ENCODE assay signal across 12 cellular contexts in the genomic region with DNA sequence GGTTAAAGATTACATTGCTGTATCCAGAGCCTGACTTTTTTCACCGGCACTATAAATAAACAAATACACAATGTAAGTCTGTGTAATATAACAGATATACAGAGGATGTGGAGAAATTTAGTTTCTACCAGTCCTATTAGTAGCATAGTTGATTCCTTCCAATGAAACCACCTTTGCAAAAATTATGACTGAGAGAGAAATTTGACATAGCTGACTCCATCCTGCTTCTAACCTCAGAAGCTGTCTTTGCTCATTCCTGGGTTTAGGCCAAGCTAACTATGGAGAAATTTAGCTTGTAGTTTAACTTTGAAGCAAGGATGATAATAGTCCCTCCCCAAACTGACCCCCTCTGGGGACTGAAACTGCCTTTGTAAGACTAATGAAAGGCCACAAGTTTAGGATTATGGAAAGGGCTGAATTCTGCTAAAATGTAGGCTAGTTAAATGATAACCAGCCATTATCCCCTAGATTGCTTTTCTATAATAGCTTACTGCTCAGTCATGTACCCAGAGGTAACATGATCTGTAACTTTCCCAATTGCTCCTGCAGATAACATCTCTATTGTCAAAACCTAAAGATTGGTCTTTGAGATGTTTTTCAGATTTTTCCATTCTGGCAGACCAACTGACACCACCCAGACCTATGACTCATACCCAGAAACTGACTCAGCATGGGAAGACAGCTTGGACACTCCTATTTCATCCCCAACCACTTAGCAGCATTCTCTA.
DNase-seq lines count a peak whose midpoint lies in the region; ATAC-seq, FAIRE-seq and TF ChIP-seq lines count a peak whose summit lies in the region.
"Had no signal": no experiment of that assay in that cellular context is flagged by ENCODE, and none has a peak within 500 bp of the region (broad histone marks: within the 10 kb centered on the region; RNA-seq: fewer than 3 reads in every experiment).

No MANE protein-coding gene starts in this region.

- no peaks in the 10 kb centered on the region for H3F3A ChIP-seq in smooth muscle cell (ENCODE audit: low read depth)

- H3K9ac ChIP-seq in smooth muscle cell (ENCODE audit: low read depth), result no peak overlapping the region

- H3K27ac ChIP-seq in epithelial cell of prostate, result no peak overlapping the region
- H3K27ac ChIP-seq in smooth muscle cell (ENCODE audit: low read depth), result peak overlapping the region; percentile 76
- H3K27ac ChIP-seq: HL-60, tibial artery had no signal

- H3K27ac Mint-ChIP-seq in activated CD4-positive, alpha-beta T cell treated with anti-CD3 and anti-CD28 coated beads, Interleukin-2, amount 10 ng/mL, durations not matched to agents 24 days and 14 days, result peak overlapping the region; percentile 46
- H3K27ac Mint-ChIP-seq: activated T-helper 17 cell treated with anti-CD3 and anti-CD28 coated beads, Interleukin-2, amount 50 U/mL, for 72 hours had no signal

- H3K4me3 Mint-ChIP-seq in activated CD4-positive, alpha-beta T cell treated with anti-CD3 and anti-CD28 coated beads, Interleukin-2, amount 10 ng/mL, durations not matched to agents 24 days and 14 days, result peak overlapping the region; percentile 6
- H3K4me3 Mint-ChIP-seq: activated T-helper 17 cell treated with anti-CD3 and anti-CD28 coated beads, Interleukin-2, amount 50 U/mL, for 72 hours had no signal

- no peaks in the 10 kb centered on the region for H3K9me3 ChIP-seq in smooth muscle cell (replicated peaks; ENCODE audit: low read depth)

- H3K4me3 ChIP-seq in smooth muscle cell, result no peak overlapping the region
- H3K4me3 ChIP-seq: tibial artery had no signal

- no peaks in the 10 kb centered on the region for H3K79me2 ChIP-seq in smooth muscle cell (ENCODE audit: low read depth)

- intact Hi-C loops in activated CD4-positive, alpha-beta T cell treated with anti-CD3 and anti-CD28 coated beads, Interleukin-2, amount 10 ng/mL, durations not matched to agents 24 days and 14 days (cut with micrococcal nuclease), result loop anchor here (10.0 kb wide), 1 partner anchor 135 kb away; no protein-coding TSS in a partner anchor

- ATAC-seq in GM21367 (IDR thresholded peaks at IDR 0.05; ENCODE audit: unreplicated experiment) (no peak), HG03378 (IDR thresholded peaks at IDR 0.05; ENCODE audit: unreplicated experiment) (no peak)
- ATAC-seq: activated T-helper 17 cell treated with anti-CD3 and anti-CD28 coated beads, Interleukin-2, amount 50 U/mL, for 72 hours had no signal

- FAIRE-seq in RCC 7860 (lab: Jason Lieb, UNC), result peak; percentile 71

- DNase-seq in activated CD4-positive, alpha-beta T cell treated with anti-CD3 and anti-CD28 coated beads, Interleukin-2, amount 10 ng/mL, durations not matched to agents 24 days and 14 days, result no peak
- no peak for DNase-seq in activated CD4-positive, alpha-beta T cell treated with anti-CD3 and anti-CD28 coated beads, Interleukin-2, amount 50 U/mL, for 1 hour
- DNase-seq in RCC 7860 (ENCODE audit: low spot score) (peak; percentile 71), epithelial cell of prostate (ENCODE audit: low read depth, low spot score) (peak; percentile 33), smooth muscle cell (lab: John Stamatoyannopoulos, UW; ENCODE audit: unreplicated experiment) (no peak), NCI-H748 treated with DMSO at 0.1 percent for 48 hours (lab: John Stamatoyannopoulos, UW) (no peak)
- DNase-seq: ACHN, tibial artery had no signal

- no peaks in the 10 kb centered on the region for H4K20me1 ChIP-seq in smooth muscle cell (ENCODE audit: low read depth)

- peaks cover 12% of the 10 kb centered on the region for H3K4me1 Mint-ChIP-seq in activated CD4-positive, alpha-beta T cell treated with anti-CD3 and anti-CD28 coated beads, Interleukin-2, amount 10 ng/mL, durations not matched to agents 24 days and 14 days
- H3K4me1 Mint-ChIP-seq: activated T-helper 17 cell treated with anti-CD3 and anti-CD28 coated beads, Interleukin-2, amount 50 U/mL, for 72 hours had no signal

- peaks cover 3% of the 10 kb centered on the region for H3K4me1 ChIP-seq in smooth muscle cell (ENCODE audit: low read depth)
- H3K4me1 ChIP-seq: tibial artery had no signal

- no peaks in the 10 kb centered on the region for H3K36me3 ChIP-seq in smooth muscle cell (ENCODE audit: low read depth)
- H3K36me3 ChIP-seq: tibial artery had no signal

- no peak for TF ChIP-seq CTCF in smooth muscle cell (IDR thresholded peaks at IDR 0.05; ENCODE audit: borderline replicate concordance, insufficient read depth, poor library complexity, severe bottlenecking)

- peak overlapping the region; percentile 54 for H2AFZ ChIP-seq in smooth muscle cell (ENCODE audit: low read depth)

- 76% methylated on average over 1 of the region's 1 CpG for WGBS in smooth muscle cell (ENCODE audit: low lambda C conversion rate)

- no peaks in the 10 kb centered on the region for H3K27me3 ChIP-seq in smooth muscle cell (ENCODE audit: low read depth)
- H3K27me3 ChIP-seq: tibial artery had no signal

- H3K27me3 Mint-ChIP-seq in activated CD4-positive, alpha-beta T cell treated with anti-CD3 and anti-CD28 coated beads, Interleukin-2, amount 10 ng/mL, durations not matched to agents 24 days and 14 days, result no peaks in the 10 kb centered on the region
- H3K27me3 Mint-ChIP-seq: activated T-helper 17 cell treated with anti-CD3 and anti-CD28 coated beads, Interleukin-2, amount 50 U/mL, for 72 hours had no signal

- H3K36me3 Mint-ChIP-seq in activated CD4-positive, alpha-beta T cell treated with anti-CD3 and anti-CD28 coated beads, Interleukin-2, amount 10 ng/mL, durations not matched to agents 24 days and 14 days (ENCODE audit: low read depth), result peaks cover 32% of the 10 kb centered on the region

- peaks cover 6% of the 10 kb centered on the region for H3K9me3 Mint-ChIP-seq in activated CD4-positive, alpha-beta T cell treated with anti-CD3 and anti-CD28 coated beads, Interleukin-2, amount 10 ng/mL, durations not matched to agents 24 days and 14 days

- H3K4me2 ChIP-seq in smooth muscle cell, result peak overlapping the region; percentile 29

Comparison
In these comparisons a context has a peak if more than half of its experiments do, and no peak if none do; other contexts are left out.
1. DNase-seq: peak in RCC 7860 (single experiment) and epithelial cell of prostate (single experiment); none in activated CD4-positive, alpha-beta T cell treated with anti-CD3 and anti-CD28 coated beads, Interleukin-2, amount 10 ng/mL, durations not matched to agents 24 days and 14 days (single experiment), activated CD4-positive, alpha-beta T cell treated with anti-CD3 and anti-CD28 coated beads, Interleukin-2, amount 50 U/mL, for 1 hour (single experiment), smooth muscle cell (single experiment) and NCI-H748 treated with DMSO at 0.1 percent for 48 hours (single experiment).